Comparison of ENCODE assay signal across 1 cellular context in genomic region chr4:82430193-82431025, GRCh38.
TF ChIP-seq lines count a peak whose summit lies in the region.

Gene ENOPH1 (plus strand): TSS chr4:82430590. CDS start chr4:82430830, 240 bp downstream.
Gene HNRNPDL (minus strand): TSS chr4:82430462. CDS start chr4:82429690, 772 bp downstream.

TF ChIP-seq in K562, 482 proteins besides CTCF, POLR2A, EP300 and RAD21 (continued from another document and continues in another):
- TF ChIP-seq ZBTB40 (IDR thresholded peaks at IDR 0.05) (peak; percentile 82), ZBTB40 (CRISPR knock-in tag; IDR thresholded peaks at IDR 0.05) (no peak), SMAD4 (CRISPR knock-in tag; conservative IDR thresholded peaks at IDR 0.05) (peak; percentile 48; the same call in 1 of the 2 replicates), RB1 (IDR thresholded peaks at IDR 0.05; ENCODE audit: low read depth) (peak; percentile 61), ZNF197 (CRISPR knock-in tag; IDR thresholded peaks at IDR 0.05; ENCODE audit: low read depth) (0 out of 2 replicates have a peak, but pooled peaks have one; percentile 8), ZBTB7A (IDR thresholded peaks at IDR 0.05; ENCODE audit: borderline replicate concordance, control insufficient read depth, low read depth, low read length) (peak; percentile 70; the same call in 1 of the 2 replicates), U2AF1 (optimal IDR thresholded peaks at IDR 0.05; ENCODE audit: low read depth, low read length) (peak; percentile 23), ATF6 (CRISPR knock-in tag; IDR thresholded peaks at IDR 0.05) (peak; percentile 88), PTRF (tag; IDR thresholded peaks at IDR 0.05) (no peak), NR4A1 (CRISPR knock-in tag; IDR thresholded peaks at IDR 0.05) (no peak), NR4A1 (tag; IDR thresholded peaks at IDR 0.05) (no peak), HMGXB4 (CRISPR knock-in tag; IDR thresholded peaks at IDR 0.05) (peak; percentile 62; the same call in 1 of the 2 replicates), USF1 (CRISPR knock-in tag; IDR thresholded peaks at IDR 0.05) (peak; percentile 97), NRF1 (conservative IDR thresholded peaks at IDR 0.05 in 1 of 2, IDR thresholded peaks at IDR 0.05 in 1 of 2) (peak; percentile 84 to 85), ATF3 (IDR thresholded peaks at IDR 0.05) (no peak), ATF3 (CRISPR knock-in tag; conservative IDR thresholded peaks at IDR 0.05) (peak; percentile 54; the same call in 1 of the 2 replicates), PHF21A (IDR thresholded peaks at IDR 0.05; ENCODE audit: borderline replicate concordance, low read depth) (0 out of 2 replicates have a peak, but pooled peaks have one; percentile 23), ARID4B (CRISPR knock-in tag; IDR thresholded peaks at IDR 0.05) (peak; percentile 84), DNMT1 (IDR thresholded peaks at IDR 0.05) (no peak), KAT7 (CRISPR knock-in tag; IDR thresholded peaks at IDR 0.05; ENCODE audit: borderline replicate concordance) (0 out of 2 replicates have a peak, but pooled peaks have one; percentile 17), PKNOX1 (IDR thresholded peaks at IDR 0.05) (peak; percentile 91), PHF20 (IDR thresholded peaks at IDR 0.05; ENCODE audit: partially characterized antibody) (peak; percentile 43), POLR2G (IDR thresholded peaks at IDR 0.05; ENCODE audit: low read depth, low read length) (peak; percentile 83), PHF8 (IDR thresholded peaks at IDR 0.05; ENCODE audit: borderline replicate concordance, low read length) (peak; percentile 46; the same call in 1 of the 2 replicates), ZNF740 (CRISPR knock-in tag; IDR thresholded peaks at IDR 0.05) (peak; percentile 54; the same call in 1 of the 2 replicates), ZNF740 (tag; IDR thresholded peaks at IDR 0.05) (no peak), ZNF263 (CRISPR knock-in tag; IDR thresholded peaks at IDR 0.05; ENCODE audit: borderline replicate concordance) (peak; percentile 55; the same call in 1 of the 2 replicates), BHLHE40 (IDR thresholded peaks at IDR 0.05; ENCODE audit: low read length) (peak; percentile 98), ZNF395 (CRISPR knock-in tag; IDR thresholded peaks at IDR 0.05) (peak; percentile 26; the same call in 1 of the 2 replicates), CREM (IDR thresholded peaks at IDR 0.05; ENCODE audit: low read depth) (peak; percentile 47), EGR1 (conservative IDR thresholded peaks at IDR 0.05) (peak; percentile 98), ZNF23 (CRISPR knock-in tag; IDR thresholded peaks at IDR 0.05) (no peak), CTBP1 (IDR thresholded peaks at IDR 0.05; ENCODE audit: borderline replicate concordance) (peak; percentile 59; the same call in 1 of the 2 replicates)
